ENCODE assay signal across 1 cellular context in the genomic region with DNA sequence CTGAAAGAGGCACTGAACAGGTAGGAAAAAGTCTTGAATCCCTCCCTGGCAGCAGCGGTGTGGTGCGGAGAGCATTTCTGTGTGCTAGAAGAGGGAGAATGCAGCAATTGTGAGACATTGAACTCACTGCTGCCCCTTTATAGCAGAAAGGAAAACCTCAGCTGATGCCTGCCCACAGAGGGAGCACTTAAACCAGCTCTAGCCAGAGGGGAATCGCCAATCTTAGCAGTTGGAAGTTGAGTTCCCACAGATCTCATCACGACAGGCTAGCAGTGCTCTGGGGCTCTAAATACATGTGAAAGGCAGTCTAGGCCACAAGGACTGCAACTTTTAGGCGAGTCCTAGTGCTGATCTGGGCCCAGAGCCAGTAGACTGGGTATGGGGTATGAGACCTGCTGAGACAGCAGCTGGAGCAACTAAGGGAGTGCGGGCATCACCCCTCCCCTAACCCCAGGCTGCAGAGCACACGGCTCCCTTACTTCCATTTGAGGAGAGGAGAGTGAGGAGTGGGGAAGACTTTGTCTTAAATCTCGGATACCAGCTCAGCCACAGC.
TF ChIP-seq lines count a peak whose summit lies in the region.

No MANE protein-coding gene starts in this region.

TF ChIP-seq in SK-N-SH treated with all-trans-retinoic acid at 6 μM for 48 hours, 23 proteins besides CTCF, POLR2A, EP300 and RAD21 (continued from another document):
- TF ChIP-seq, protein P1, sequence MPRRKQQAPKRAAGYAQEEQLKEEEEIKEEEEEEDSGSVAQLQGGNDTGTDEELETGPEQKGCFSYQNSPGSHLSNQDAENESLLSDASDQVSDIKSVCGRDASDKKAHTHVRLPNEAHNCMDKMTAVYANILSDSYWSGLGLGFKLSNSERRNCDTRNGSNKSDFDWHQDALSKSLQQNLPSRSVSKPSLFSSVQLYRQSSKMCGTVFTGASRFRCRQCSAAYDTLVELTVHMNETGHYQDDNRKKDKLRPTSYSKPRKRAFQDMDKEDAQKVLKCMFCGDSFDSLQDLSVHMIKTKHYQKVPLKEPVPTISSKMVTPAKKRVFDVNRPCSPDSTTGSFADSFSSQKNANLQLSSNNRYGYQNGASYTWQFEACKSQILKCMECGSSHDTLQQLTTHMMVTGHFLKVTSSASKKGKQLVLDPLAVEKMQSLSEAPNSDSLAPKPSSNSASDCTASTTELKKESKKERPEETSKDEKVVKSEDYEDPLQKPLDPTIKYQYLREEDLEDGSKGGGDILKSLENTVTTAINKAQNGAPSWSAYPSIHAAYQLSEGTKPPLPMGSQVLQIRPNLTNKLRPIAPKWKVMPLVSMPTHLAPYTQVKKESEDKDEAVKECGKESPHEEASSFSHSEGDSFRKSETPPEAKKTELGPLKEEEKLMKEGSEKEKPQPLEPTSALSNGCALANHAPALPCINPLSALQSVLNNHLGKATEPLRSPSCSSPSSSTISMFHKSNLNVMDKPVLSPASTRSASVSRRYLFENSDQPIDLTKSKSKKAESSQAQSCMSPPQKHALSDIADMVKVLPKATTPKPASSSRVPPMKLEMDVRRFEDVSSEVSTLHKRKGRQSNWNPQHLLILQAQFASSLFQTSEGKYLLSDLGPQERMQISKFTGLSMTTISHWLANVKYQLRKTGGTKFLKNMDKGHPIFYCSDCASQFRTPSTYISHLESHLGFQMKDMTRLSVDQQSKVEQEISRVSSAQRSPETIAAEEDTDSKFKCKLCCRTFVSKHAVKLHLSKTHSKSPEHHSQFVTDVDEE (CRISPR knock-in tag; IDR thresholded peaks at IDR 0.05): no peak
- no peak for TF ChIP-seq ZFP3 (CRISPR knock-in tag; IDR thresholded peaks at IDR 0.05)
